In genomic region chr6:155528335-155528734, GRCh38 we compare ENCODE assay signal across 18 cellular contexts.
DNase-seq lines count a peak whose midpoint lies in the region; ATAC-seq and TF ChIP-seq lines count a peak whose summit lies in the region.
"Had no signal": no experiment of that assay in that cellular context is flagged by ENCODE, and none has a peak within 500 bp of the region (broad histone marks: within the 10 kb centered on the region; RNA-seq: fewer than 3 reads in every experiment).

No MANE protein-coding gene starts in this region.

- H3K4me1 Mint-ChIP-seq in H9, result peaks cover 10 to 11% of the 10 kb centered on the region in 2 experiments

- peaks cover 2 to 4% (median 3%) of the 10 kb centered on the region in 3 experiments; a peak in 4 of 7 replicates for H3K36me3 Mint-ChIP-seq in H9 (ENCODE audit: insufficient read depth in 1 of 3, low read depth in 3 of 3)

- no peak overlapping the region for H2BK15ac ChIP-seq in H9 (ENCODE audit: low read depth, low read length)

- no peak overlapping the region for H3K56ac ChIP-seq in H9 (ENCODE audit: insufficient read length, low read depth, low read length)

- H3K4me3 Mint-ChIP-seq in H9, result no peak overlapping the region
- H3K4me3 Mint-ChIP-seq: B cell, naive B cell had no signal

- peak overlapping the region; percentile 46 for H3K9ac ChIP-seq in GM23248
- H3K9ac ChIP-seq in SU-DHL-6 (ENCODE audit: low read length), result no peak overlapping the region
- peak overlapping the region; percentile 71 for H3K9ac ChIP-seq in skeletal muscle satellite cell (ENCODE audit: low read depth, low read length)
- H3K9ac ChIP-seq in H9 (ENCODE audit: extremely low read depth, insufficient read length, low read length), result no peak overlapping the region

- H2AFZ ChIP-seq in GM23248, result peak overlapping the region; percentile 30
- H2AFZ ChIP-seq in SU-DHL-6 (ENCODE audit: low read depth, low read length, severe bottlenecking), result peak overlapping the region; percentile 85
- no peak overlapping the region for H2AFZ ChIP-seq in H9 (ENCODE audit: low read length)

- H3K23me2 ChIP-seq in H9 (ENCODE audit: insufficient read length, low read depth, low read length, poor library complexity, severe bottlenecking), result no peaks in the 10 kb centered on the region

- no peaks in the 10 kb centered on the region for H3K79me2 ChIP-seq in GM23248 (ENCODE audit: insufficient read depth)
- no peaks in the 10 kb centered on the region for H3K79me2 ChIP-seq in SU-DHL-6 (ENCODE audit: insufficient read depth, low read length)
- H3K79me2 ChIP-seq in H9 (ENCODE audit: insufficient read depth, low read length), result no peaks in the 10 kb centered on the region

- TF ChIP-seq CTCF in SU-DHL-6 (IDR thresholded peaks at IDR 0.05; ENCODE audit: insufficient read depth, low read length, poor library complexity, severe bottlenecking) (no peak), gastroesophageal sphincter (IDR thresholded peaks at IDR 0.05) (no peak), H9 (conservative IDR thresholded peaks at IDR 0.05) (no peak)

- H2BK12ac ChIP-seq in H9 (ENCODE audit: insufficient read length, low read depth, low read length), result no peak overlapping the region

- no peak overlapping the region for H4K91ac ChIP-seq in H9 (ENCODE audit: insufficient read length, low read depth, low read length)

- no peak overlapping the region for H4K8ac ChIP-seq in H9 (replicated peaks; ENCODE audit: insufficient read length, low read depth, low read length)

- no peaks in the 10 kb centered on the region for H4K20me1 ChIP-seq in GM23248 (ENCODE audit: insufficient read depth)
- no peaks in the 10 kb centered on the region for H4K20me1 ChIP-seq in SU-DHL-6 (ENCODE audit: low read depth, low read length)
- H4K20me1 ChIP-seq in H9 (ENCODE audit: control insufficient read depth, insufficient read depth, insufficient read length), result no peaks in the 10 kb centered on the region

- no peak for TF ChIP-seq EP300 in gastroesophageal sphincter (IDR thresholded peaks at IDR 0.05)

- H2BK5ac ChIP-seq in H9 (ENCODE audit: insufficient read length, low read length), result no peak overlapping the region

- H3K4ac ChIP-seq in H9 (ENCODE audit: low read depth, low read length), result no peak overlapping the region

- H3K23ac ChIP-seq in H9 (ENCODE audit: insufficient read length, low read depth, low read length), result no peak overlapping the region

- ATAC-seq in gastroesophageal sphincter, result no peak

- no peak overlapping the region for H2BK20ac ChIP-seq in H9 (ENCODE audit: low read depth, low read length, poor library complexity, severe bottlenecking)

- no peaks in the 10 kb centered on the region for H3K79me1 ChIP-seq in H9 (ENCODE audit: insufficient read depth, low read depth, low read length, poor library complexity, severe bottlenecking)

- H3K4me2 ChIP-seq in GM23248 (ENCODE audit: unreplicated experiment) (peak overlapping the region; percentile 51), SU-DHL-6 (ENCODE audit: low read depth, low read length, poor library complexity, severe bottlenecking) (peak overlapping the region; percentile 6), skeletal muscle satellite cell (ENCODE audit: low read length) (peak overlapping the region; percentile 12), H9 (ENCODE audit: insufficient read depth, insufficient read length, low read length) (no peak overlapping the region)

- no peak overlapping the region for H2AK5ac ChIP-seq in H9 (ENCODE audit: insufficient read length, low read length)

- 93 to 96% methylated on average over 1 of the region's 1 CpG for WGBS in GM23248 (ENCODE audit: low coverage in 1 of 2, low lambda C conversion rate in 2 of 2, missing lambda C conversion rate in 2 of 2), 2 experiments
- 56 to 70% methylated on average over 1 of the region's 1 CpG for WGBS in gastroesophageal sphincter (ENCODE audit: low coverage in 1 of 2), 2 donors
- WGBS in H9 (ENCODE audit: extremely low coverage, insufficient read length, low lambda C conversion rate), result no CpG with 5 or more reads among the region's 1 CpG

- H3K27ac Mint-ChIP-seq in H9, result no peak overlapping the region
- H3K27ac Mint-ChIP-seq: B cell had no signal

- no peaks in the 10 kb centered on the region for H3K27me3 ChIP-seq in GM23248 (replicated peaks; ENCODE audit: insufficient read depth)
- H3K27me3 ChIP-seq in SU-DHL-6 (ENCODE audit: low read length), result no peaks in the 10 kb centered on the region
- H3K27me3 ChIP-seq in gastroesophageal sphincter, result no peaks in the 10 kb centered on the region
- H3K27me3 ChIP-seq in skeletal muscle satellite cell (ENCODE audit: control insufficient read depth, insufficient read depth, low read length), result no peaks in the 10 kb centered on the region
- H3K27me3 ChIP-seq in H9 (ENCODE audit: insufficient read depth, low read length), result no peaks in the 10 kb centered on the region

- in situ Hi-C loops in GM23248 (cut with MboI), result no loop called here

- no peaks in the 10 kb centered on the region for H3K27me3 Mint-ChIP-seq in H9 (ENCODE audit: low read depth)
- H3K27me3 Mint-ChIP-seq: B cell, naive B cell had no signal

- no peak for TF ChIP-seq POLR2A in gastroesophageal sphincter (IDR thresholded peaks at IDR 0.05)

- no peak overlapping the region for H3K14ac ChIP-seq in H9 (ENCODE audit: insufficient read depth, low read length)

- H3K36me3 ChIP-seq in GM23248 (ENCODE audit: low read depth), result no peaks in the 10 kb centered on the region
- no peaks in the 10 kb centered on the region for H3K36me3 ChIP-seq in SU-DHL-6 (ENCODE audit: low read length)
- no peaks in the 10 kb centered on the region for H3K36me3 ChIP-seq in gastroesophageal sphincter
- no peaks in the 10 kb centered on the region for H3K36me3 ChIP-seq in skeletal muscle satellite cell (ENCODE audit: insufficient read depth, low read length)

- H3F3A ChIP-seq in GM23248 (ENCODE audit: insufficient read depth) (peaks cover 27% of the 10 kb centered on the region), SU-DHL-6 (ENCODE audit: insufficient read depth) (no peaks in the 10 kb centered on the region)

- H2BK120ac ChIP-seq in H9 (ENCODE audit: low read depth, low read length, poor library complexity, severe bottlenecking), result no peak overlapping the region

- no peak overlapping the region for H3K18ac ChIP-seq in H9 (ENCODE audit: insufficient read length, low read depth, low read length)

- H4K5ac ChIP-seq in H9 (ENCODE audit: insufficient read length, low read depth, low read length), result no peak overlapping the region

- H3K9me3 ChIP-seq in GM23248 (ENCODE audit: low read depth) (no peaks in the 10 kb centered on the region), SU-DHL-6 (ENCODE audit: insufficient read depth, low read length) (no peaks in the 10 kb centered on the region), gastroesophageal sphincter (peaks cover 0 to 3% (median 0%) of the 10 kb centered on the region in 3 donors), skeletal muscle satellite cell (replicated peaks; ENCODE audit: low read length) (no peaks in the 10 kb centered on the region), H9 (ENCODE audit: control insufficient read depth, low read depth, low read length) (no peaks in the 10 kb centered on the region)

- H3K9me2 ChIP-seq in GM23248 (ENCODE audit: insufficient read depth) (no peaks in the 10 kb centered on the region), SU-DHL-6 (replicated peaks; ENCODE audit: insufficient read depth, low read length) (no peaks in the 10 kb centered on the region)

- no peak overlapping the region for H3T11ph ChIP-seq in H9 (ENCODE audit: low read length)

- peak overlapping the region; percentile 87 for H3K27ac ChIP-seq in GM23248
- no peak overlapping the region for H3K27ac ChIP-seq in SU-DHL-6 (ENCODE audit: low read depth, low read length)
- peak overlapping the region in 3 of 4 donors; percentile 7 to 59 (median 49) for H3K27ac ChIP-seq in gastroesophageal sphincter
- no peak overlapping the region for H3K27ac ChIP-seq in H9 (ENCODE audit: insufficient read length, low read depth, low read length)

- H3K4me3 ChIP-seq in GM23248, result no peak overlapping the region
- H3K4me3 ChIP-seq in SU-DHL-6 (ENCODE audit: insufficient read depth, low read length, poor library complexity, severe bottlenecking), result no peak overlapping the region
- H3K4me3 ChIP-seq in gastroesophageal sphincter, result no peak overlapping the region
- no peak overlapping the region for H3K4me3 ChIP-seq in skeletal muscle satellite cell (ENCODE audit: low read length)
- H3K4me3 ChIP-seq: GM12878 had no signal

- H3K4me1 ChIP-seq in GM23248 (ENCODE audit: insufficient read depth) (peaks cover 30% of the 10 kb centered on the region), gastroesophageal sphincter (peaks cover 5 to 19% (median 7%) of the 10 kb centered on the region in 3 donors), skeletal muscle satellite cell (ENCODE audit: control insufficient read depth, insufficient read depth, low read length) (peaks cover 28% of the 10 kb centered on the region), H9 (ENCODE audit: insufficient read depth, low read length) (peaks cover 2% of the 10 kb centered on the region; the same call in 1 of the 2 replicates)

- H3K9me3 Mint-ChIP-seq in H9, result peaks cover 4 to 7% of the 10 kb centered on the region in 2 experiments

- no peak for DNase-seq in GM23248
- no peak for DNase-seq in activated effector memory CD4-positive, alpha-beta T cell treated with Interleukin-2 at 50 U/mL for 16 hours
- DNase-seq in activated CD4-positive, alpha-beta T cell treated with anti-CD3 and anti-CD28 coated beads for 48 hours, result no peak
- no peak for DNase-seq in MV-4-11 (lab: John Stamatoyannopoulos, UW)
- DNase-seq in H9, result no peak
- DNase-seq: activated CD4-positive, alpha-beta T cell treated with anti-CD3 and anti-CD28 coated beads, Interleukin-2, amount 50 U/mL, for 4 hours; activated naive CD4-positive, alpha-beta T cell; cortex of kidney; DMS 273 treated with DMSO at 0.1 percent for 48 hours; GDM1; NCI-H1105 treated with DMSO at 0.1 percent for 48 hours; stimulated activated CD4-positive, alpha-beta T cell treated with anti-CD3 and anti-CD28 coated beads, Interleukin-12 subunit alpha, Interleukin-12 subunit beta, amount 100 ng/mL, for 4 hours had no signal

Comparison
In these comparisons a context has a peak if more than half of its experiments do, and no peak if none do; other contexts are left out.
1. H3K27ac ChIP-seq: peak in GM23248 (single experiment) and gastroesophageal sphincter (3 of 4); none in SU-DHL-6 (single experiment) and H9 (single experiment).
2. H3K9ac ChIP-seq: peak in GM23248 (single experiment) and skeletal muscle satellite cell (single experiment); none in SU-DHL-6 (single experiment) and H9 (single experiment).